Comparison of ENCODE assay signal across 23 cellular contexts in the genomic region with DNA sequence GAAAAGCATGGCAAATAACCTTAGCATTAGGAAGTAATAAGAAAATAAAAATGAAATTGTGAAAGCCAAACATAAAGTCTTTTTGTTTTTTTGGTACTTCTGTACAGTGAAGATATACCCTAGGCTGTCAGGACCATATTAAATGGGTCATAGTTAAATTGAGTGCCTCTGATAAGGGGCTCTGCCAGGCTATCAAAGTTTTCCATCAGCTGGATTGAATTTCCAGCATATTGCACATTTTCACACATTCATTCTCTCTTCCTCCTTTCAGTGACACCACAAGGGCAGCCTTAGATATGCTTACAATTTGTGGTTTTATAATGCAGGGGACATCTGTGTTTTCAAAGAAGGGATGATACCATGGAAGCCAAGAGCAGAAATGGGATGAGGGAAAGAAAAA.
DNase-seq lines count a peak whose midpoint lies in the region; ATAC-seq, FAIRE-seq and TF ChIP-seq lines count a peak whose summit lies in the region.
"Had no signal": no experiment of that assay in that cellular context is flagged by ENCODE, and none has a peak within 500 bp of the region (broad histone marks: within the 10 kb centered on the region; RNA-seq: fewer than 3 reads in every experiment).

No MANE protein-coding gene starts in this region.

- no peaks in the 10 kb centered on the region for H3K79me1 ChIP-seq in mesendoderm (ENCODE audit: low read length)

- H3K36me3 Mint-ChIP-seq in T-helper 17 cell (ENCODE audit: low read depth), result no peaks in the 10 kb centered on the region
- H3K36me3 Mint-ChIP-seq: CD8-positive, alpha-beta T cell had no signal

- no peak for TF ChIP-seq CTCF in SK-N-SH (IDR thresholded peaks at IDR 0.05)
- TF ChIP-seq CTCF in WERI-Rb-1 (IDR thresholded peaks at IDR 0.05; ENCODE audit: low read depth, low read length), result no peak

- FAIRE-seq in HTR-8/SVneo (lab: Jason Lieb, UNC), result no peak
- FAIRE-seq: A549, D721Med, G401.6, GM12891, GM19239 had no signal

- DNase-seq in SK-N-SH (peak; percentile 50), OCI-M1 (lab: John Stamatoyannopoulos, UW) (peak; percentile 27), mesendoderm (no peak), T-helper 17 cell (no peak), HTR-8/SVneo (ENCODE audit: insufficient read length, low spot score) (no peak), WERI-Rb-1 (no peak)
- DNase-seq: AML-193; Caco-2; Calu3; CD4-positive, alpha-beta T cell; CD8-positive, alpha-beta T cell; DMS79 treated with DMSO at 0.1 percent for 48 hours; GF-D8 had no signal

- H2BK120ac ChIP-seq in mesendoderm (ENCODE audit: low read depth, low read length), result no peak overlapping the region

- H2AK5ac ChIP-seq in mesendoderm (ENCODE audit: low read length), result no peak overlapping the region

- no peak overlapping the region for H3K4me3 ChIP-seq in SK-N-SH (ENCODE audit: low read depth in 2 of 2, low read length in 1 of 2)
- no peak overlapping the region for H3K4me3 ChIP-seq in mesendoderm (ENCODE audit: low read length)
- H3K4me3 ChIP-seq in WERI-Rb-1 (ENCODE audit: low read depth, low read length), result no peak overlapping the region
- H3K4me3 ChIP-seq: A549; BLaER1 treated with 17β-estradiol and CSF1 and Interleukin-3, amounts not matched to agents 10 nM and 100 nM had no signal

- POLR2A ChIA-PET in SK-N-SH (lab: Yijun Ruan, JAX), result no interaction called here

- H3K4me1 ChIP-seq in SK-N-SH (ENCODE audit: control insufficient read depth in 1 of 2, insufficient read depth in 2 of 2, low read depth in 1 of 2, low read length in 1 of 2), result no peaks in the 10 kb centered on the region; a peak in 1 of 4 replicates
- H3K4me1 ChIP-seq in mesendoderm (ENCODE audit: control insufficient read depth, low read depth, low read length), result peaks cover 4% of the 10 kb centered on the region
- H3K4me1 ChIP-seq: A549; BLaER1 treated with 17β-estradiol and CSF1 and Interleukin-3, amounts not matched to agents 10 nM and 100 nM had no signal

- H4K5ac ChIP-seq in mesendoderm (ENCODE audit: low read length), result no peak overlapping the region

- peak in 1 of 2 experiments; percentile 63; a peak in 1 of 4 replicates for TF ChIP-seq EP300 in SK-N-SH (IDR thresholded peaks at IDR 0.05; ENCODE audit: borderline replicate concordance in 1 of 2, low read depth in 1 of 2, low read length in 1 of 2)

- no peak overlapping the region for H3K27ac Mint-ChIP-seq in T-helper 17 cell
- H3K27ac Mint-ChIP-seq: B cell; CD4-positive, alpha-beta T cell; CD8-positive, alpha-beta T cell had no signal

- H3K56ac ChIP-seq in mesendoderm (ENCODE audit: low read length), result no peak overlapping the region

- H3K36me3 ChIP-seq in SK-N-SH (replicated peaks in 1 of 2; ENCODE audit: control insufficient read depth in 1 of 2, insufficient read depth in 2 of 2, low read length in 1 of 2) (no peaks in the 10 kb centered on the region), mesendoderm (ENCODE audit: control insufficient read depth, insufficient read depth, low read length) (no peaks in the 10 kb centered on the region), WERI-Rb-1 (peaks cover 24% of the 10 kb centered on the region)
- H3K36me3 ChIP-seq: BLaER1 treated with 17β-estradiol and CSF1 and Interleukin-3, amounts not matched to agents 10 nM and 100 nM had no signal

- H4K20me1 ChIP-seq in SK-N-SH (ENCODE audit: insufficient read depth), result no peaks in the 10 kb centered on the region
- H4K20me1 ChIP-seq: BLaER1 treated with 17β-estradiol and CSF1 and Interleukin-3, amounts not matched to agents 10 nM and 100 nM had no signal

- peak overlapping the region; percentile 75 for H3K18ac ChIP-seq in mesendoderm (ENCODE audit: low read length)

- no peak overlapping the region for H2AFZ ChIP-seq in SK-N-SH (ENCODE audit: low read depth)

- H3K4me2 ChIP-seq in SK-N-SH, result no peak overlapping the region
- no peak overlapping the region for H3K4me2 ChIP-seq in mesendoderm (ENCODE audit: low read length)
- H3K4me2 ChIP-seq: A549; BLaER1 treated with 17β-estradiol and CSF1 and Interleukin-3, amounts not matched to agents 10 nM and 100 nM had no signal

- H3K9ac ChIP-seq in SK-N-SH (no peak overlapping the region), mesendoderm (ENCODE audit: low read length) (no peak overlapping the region)
- H3K9ac ChIP-seq: BLaER1 treated with 17β-estradiol and CSF1 and Interleukin-3, amounts not matched to agents 10 nM and 100 nM had no signal

- CTCF ChIA-PET in SK-N-SH (lab: Yijun Ruan, JAX), result interaction anchor here (1.3 kb wide), 1 partner anchor 20 kb away, joined by 5 read pairs; no protein-coding TSS in a partner anchor

- no peaks in the 10 kb centered on the region for H3K27me3 ChIP-seq in SK-N-SH (ENCODE audit: insufficient read depth)
- no peaks in the 10 kb centered on the region for H3K27me3 ChIP-seq in mesendoderm (ENCODE audit: insufficient read depth, low read length, poor library complexity)
- H3K27me3 ChIP-seq in WERI-Rb-1 (ENCODE audit: insufficient read depth, low read depth, severe bottlenecking), result no peaks in the 10 kb centered on the region
- H3K27me3 ChIP-seq: BLaER1 treated with 17β-estradiol and CSF1 and Interleukin-3, amounts not matched to agents 10 nM and 100 nM had no signal

- H3K9me3 ChIP-seq in SK-N-SH, result no peaks in the 10 kb centered on the region
- no peaks in the 10 kb centered on the region for H3K9me3 ChIP-seq in T-helper 17 cell (ENCODE audit: control insufficient read depth, low read length, poor library complexity, severe bottlenecking)
- no peaks in the 10 kb centered on the region for H3K9me3 ChIP-seq in WERI-Rb-1 (ENCODE audit: severe bottlenecking)
- H3K9me3 ChIP-seq: A549; BLaER1 treated with 17β-estradiol and CSF1 and Interleukin-3, amounts not matched to agents 10 nM and 100 nM; Caco-2 had no signal

- no peaks in the 10 kb centered on the region for H3F3A ChIP-seq in SK-N-SH (replicated peaks; ENCODE audit: insufficient read depth)

- no peaks in the 10 kb centered on the region for H3K27me3 Mint-ChIP-seq in T-helper 17 cell
- H3K27me3 Mint-ChIP-seq: B cell; CD4-positive, alpha-beta T cell had no signal

- no peak overlapping the region for H4K8ac ChIP-seq in mesendoderm (ENCODE audit: low read depth, low read length)

- no peak overlapping the region for H3K23ac ChIP-seq in mesendoderm (ENCODE audit: low read length)

- no peak overlapping the region for H3K4ac ChIP-seq in mesendoderm (ENCODE audit: low read depth, low read length)

- no peak overlapping the region for H3K4me3 Mint-ChIP-seq in T-helper 17 cell
- H3K4me3 Mint-ChIP-seq: B cell; CD4-positive, alpha-beta T cell; CD8-positive, alpha-beta T cell had no signal

- H3K27ac ChIP-seq in SK-N-SH (ENCODE audit: low read depth in 2 of 2, low read length in 1 of 2) (no peak overlapping the region), mesendoderm (ENCODE audit: low read depth, low read length) (no peak overlapping the region), WERI-Rb-1 (no peak overlapping the region)
- H3K27ac ChIP-seq: 22Rv1; A549; BLaER1 treated with 17β-estradiol and CSF1 and Interleukin-3, amounts not matched to agents 10 nM and 100 nM; C4-2B had no signal

- no peak for TF ChIP-seq RAD21 in SK-N-SH (IDR thresholded peaks at IDR 0.05; ENCODE audit: low read length)

- H2BK15ac ChIP-seq in mesendoderm (replicated peaks; ENCODE audit: low read depth), result no peak overlapping the region

- H2BK5ac ChIP-seq in mesendoderm (ENCODE audit: low read length), result no peak overlapping the region

- H3K79me2 ChIP-seq in SK-N-SH (ENCODE audit: insufficient read depth) (no peaks in the 10 kb centered on the region), mesendoderm (ENCODE audit: control insufficient read depth, insufficient read depth, low read length) (no peaks in the 10 kb centered on the region)

- ATAC-seq in SK-N-SH treated with all-trans-retinoic acid at 6 μM for 48 hours, result no peak
- no peak for ATAC-seq in T-helper 17 cell
- ATAC-seq: A549; CD8-positive, alpha-beta T cell had no signal

- H3K4me1 Mint-ChIP-seq in T-helper 17 cell, result no peaks in the 10 kb centered on the region
- H3K4me1 Mint-ChIP-seq: B cell had no signal

- H3K9me2 ChIP-seq in SK-N-SH, result no peaks in the 10 kb centered on the region

TF ChIP-seq in SK-N-SH, 30 proteins besides CTCF, POLR2A, EP300 and RAD21:
- TF ChIP-seq RCOR1 (IDR thresholded peaks at IDR 0.05; ENCODE audit: low read length) (peak; percentile 78; the same call in 1 of the 2 replicates), RXRA (IDR thresholded peaks at IDR 0.05; ENCODE audit: borderline replicate concordance, low read depth) (no peak), GATA2 (CRISPR knock-in tag; IDR thresholded peaks at IDR 0.05) (peak; percentile 80), MEF2A (IDR thresholded peaks at IDR 0.05; ENCODE audit: borderline replicate concordance, low read depth) (no peak), FOXJ3 (CRISPR knock-in tag; IDR thresholded peaks at IDR 0.05) (no peak), NFIC (IDR thresholded peaks at IDR 0.05; ENCODE audit: borderline replicate concordance) (no peak)
TF ChIP-seq in SK-N-SH: peak in this region for 2.

TF ChIP-seq in SK-N-SH treated with all-trans-retinoic acid at 6 μM for 48 hours, 23 proteins besides CTCF, POLR2A, EP300 and RAD21:
- TF ChIP-seq ESRRG (CRISPR knock-in tag; IDR thresholded peaks at IDR 0.05) (no peak), TOX (CRISPR knock-in tag; IDR thresholded peaks at IDR 0.05; ENCODE audit: borderline replicate concordance) (no peak)

Comparison
In these comparisons a context has a peak if more than half of its experiments do, and no peak if none do; other contexts are left out.
1. DNase-seq: peak in SK-N-SH (single experiment) and OCI-M1 (single experiment); none in mesendoderm (single experiment), T-helper 17 cell (0 of 3), HTR-8/SVneo (single experiment) and WERI-Rb-1 (single experiment).